Comparison of ENCODE assay signal across 25 cellular contexts in the genomic region with DNA sequence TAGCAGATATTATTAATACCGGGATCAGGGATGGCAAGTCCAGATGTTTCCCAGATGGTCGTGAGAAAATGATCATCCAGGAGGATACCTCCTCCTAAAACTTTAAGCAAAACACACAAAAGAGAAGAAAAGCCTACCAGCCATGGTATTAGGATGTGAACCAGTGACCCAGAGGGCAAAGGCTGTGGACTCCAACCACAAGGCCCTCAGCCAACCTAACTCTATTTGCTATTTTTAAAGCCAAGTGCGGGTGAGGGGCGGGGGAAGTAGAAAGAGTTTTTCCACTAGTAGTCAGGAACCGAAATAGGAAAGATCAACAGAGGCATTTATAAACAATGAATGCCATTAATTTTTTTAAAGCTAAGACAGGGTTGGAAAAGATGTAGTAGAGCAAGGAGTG.
"Had no signal": no experiment of that assay in that cellular context is flagged by ENCODE, and none has a peak within 500 bp of the region (broad histone marks: within the 10 kb centered on the region; RNA-seq: fewer than 3 reads in every experiment).

No MANE protein-coding gene starts in this region.

- FAIRE-seq: astrocyte, colon, endothelial cell of umbilical vein, kidney, pancreas, urothelium cell line had no signal

- H3K9me3 ChIP-seq: esophagus muscularis mucosa, pancreas, psoas muscle, sigmoid colon, stomach, suprapubic skin, transverse colon had no signal

- H3K27me3 Mint-ChIP-seq: activated CD4-positive, alpha-beta memory T cell treated with anti-CD3 and anti-CD28 coated beads for 36 hours; central memory CD8-positive, alpha-beta T cell had no signal

- DNase-seq: activated CD4-positive, alpha-beta memory T cell treated with anti-CD3 and anti-CD28 coated beads for 36 hours; activated CD4-positive, alpha-beta T cell treated with anti-CD3 and anti-CD28 coated beads for 48 hours; activated CD4-positive, CD25-positive, alpha-beta regulatory T cell; activated gamma-delta T cell treated with Interleukin-2 at 50 U/mL for 16 hours; effector memory CD4-positive, alpha-beta T cell; kidney; nephron progenitor cell; pancreas; psoas muscle; sigmoid colon; stimulated activated CD4-positive, alpha-beta T cell treated with anti-CD3 and anti-CD28 coated beads, Interleukin-15, amount 100 ng/mL, for 24 hours; stomach; transverse colon had no signal

- H3K9me3 Mint-ChIP-seq: activated CD4-positive, alpha-beta memory T cell treated with anti-CD3 and anti-CD28 coated beads for 36 hours; nephron progenitor cell; stimulated activated memory B cell treated with anti-CD40 and anti-IgM and Interleukin-4, amounts not matched to agents 10 μg/mL and 1 μg/mL and 100 μg/mL, for 72 hours; T-helper 1 cell treated with Interleukin-12 subunit alpha and Interleukin-12 subunit beta and Interleukin-4 antibody, amounts not matched to agents 30 μg/mL and 1 μg/mL, for 36 hours had no signal

- H3K36me3 Mint-ChIP-seq: activated CD4-positive, alpha-beta memory T cell treated with anti-CD3 and anti-CD28 coated beads for 36 hours; activated naive CD4-positive, alpha-beta T cell treated with anti-CD3 and anti-CD28 coated beads, Interleukin-2, amount 50 U/mL, for 72 hours; memory B cell; stimulated activated memory B cell treated with anti-CD40 and anti-IgM and Interleukin-4, amounts not matched to agents 10 μg/mL and 1 μg/mL and 100 μg/mL, for 72 hours had no signal

- H3K4me3 Mint-ChIP-seq: activated CD4-positive, alpha-beta memory T cell treated with anti-CD3 and anti-CD28 coated beads for 36 hours; central memory CD8-positive, alpha-beta T cell; memory B cell; nephron progenitor cell; stimulated activated memory B cell treated with anti-CD40 and anti-IgM and Interleukin-4, amounts not matched to agents 10 μg/mL and 1 μg/mL and 100 μg/mL, for 72 hours; T-helper 1 cell treated with Interleukin-12 subunit alpha and Interleukin-12 subunit beta and Interleukin-4 antibody, amounts not matched to agents 30 μg/mL and 1 μg/mL, for 36 hours had no signal

- H3K36me3 ChIP-seq: esophagus muscularis mucosa, pancreas, sigmoid colon, stomach, suprapubic skin, transverse colon had no signal

- H3K4me1 Mint-ChIP-seq: central memory CD8-positive, alpha-beta T cell; memory B cell; stimulated activated memory B cell treated with anti-CD40 and anti-IgM and Interleukin-4, amounts not matched to agents 10 μg/mL and 1 μg/mL and 100 μg/mL, for 72 hours had no signal

- H3K4me3 ChIP-seq: esophagus muscularis mucosa, pancreas, psoas muscle, sigmoid colon, smooth muscle cell, stomach, suprapubic skin, transverse colon had no signal

- H3K27ac Mint-ChIP-seq: activated CD4-positive, alpha-beta memory T cell treated with anti-CD3 and anti-CD28 coated beads for 36 hours; activated naive CD4-positive, alpha-beta T cell treated with anti-CD3 and anti-CD28 coated beads, Interleukin-2, amount 50 U/mL, for 72 hours; memory B cell; nephron progenitor cell; stimulated activated memory B cell treated with anti-CD40 and anti-IgM and Interleukin-4, amounts not matched to agents 10 μg/mL and 1 μg/mL and 100 μg/mL, for 72 hours; T-helper 1 cell treated with Interleukin-12 subunit alpha and Interleukin-12 subunit beta and Interleukin-4 antibody, amounts not matched to agents 30 μg/mL and 1 μg/mL, for 36 hours had no signal

- ATAC-seq: activated naive CD4-positive, alpha-beta T cell treated with anti-CD3 and anti-CD28 coated beads, Interleukin-2, amount 50 U/mL, for 72 hours; pancreas; psoas muscle; stimulated activated memory B cell treated with anti-CD40 and anti-IgM and Interleukin-4, amounts not matched to agents 10 μg/mL and 1 μg/mL and 100 μg/mL, for 72 hours had no signal

- H3K4me1 ChIP-seq: pancreas, psoas muscle, suprapubic skin, transverse colon had no signal

- H3K27me3 ChIP-seq: esophagus muscularis mucosa, pancreas, sigmoid colon, stomach, suprapubic skin, transverse colon had no signal

- H3K4me2 ChIP-seq: smooth muscle cell had no signal

- H3K27ac ChIP-seq: esophagus muscularis mucosa, pancreas, psoas muscle, sigmoid colon, stomach, suprapubic skin, transverse colon had no signal
